ENCODE assay signal across 35 cellular contexts in genomic region chr20:63504642-63505041, GRCh38. TPM values are rescaled to one million over a fixed set of nuclear protein-coding genes. Genes with fewer than 3 reads are reported as not detected.
"Had no signal": no experiment of that assay in that cellular context is flagged by ENCODE, and none has a peak within 500 bp of the region (broad histone marks: within the 10 kb centered on the region; RNA-seq: fewer than 3 reads in every experiment).

No MANE protein-coding gene starts in this region.

- H3K9me3 Mint-ChIP-seq: activated CD4-positive, alpha-beta memory T cell treated with anti-CD3 and anti-CD28 coated beads, Interleukin-2, amount 10 ng/mL, durations not matched to agents 7 days and 5 days had no signal

- H3K27ac Mint-ChIP-seq: activated CD4-positive, alpha-beta memory T cell treated with anti-CD3 and anti-CD28 coated beads, Interleukin-2, amount 10 ng/mL, durations not matched to agents 7 days and 5 days; activated CD4-positive, alpha-beta T cell treated with anti-CD3 and anti-CD28 coated beads, Interleukin-2, amount 10 ng/mL, durations not matched to agents 7 days and 5 days; activated naive CD4-positive, alpha-beta T cell treated with anti-CD3 and anti-CD28 coated beads, Interleukin-2, amount 10 ng/mL, durations not matched to agents 7 days and 5 days; activated naive CD4-positive, alpha-beta T cell treated with anti-CD3 and anti-CD28 coated beads, Interleukin-2, amount 50 U/mL, for 72 hours; activated naive CD8-positive, alpha-beta T cell treated with anti-CD3 and anti-CD28 coated beads, Interleukin-2, amount 10 ng/mL, durations not matched to agents 7 days and 5 days; activated T-cell treated with anti-CD3 and anti-CD28 coated beads, Interleukin-2, amount 50 U/mL, for 24 hours; activated T-cell treated with anti-CD3 and anti-CD28 coated beads, Interleukin-2, amount 50 U/mL, for 72 hours; dendritic cell treated with granulocyte-macrophage colony-stimulating factor and Interleukin-4, amounts not matched to agents 40 ng/mL and 50 ng/mL, for 4 days had no signal

- H3K27me3 ChIP-seq: cardiac muscle cell had no signal

- DNase-seq: activated CD4-positive, alpha-beta memory T cell treated with anti-CD3 and anti-CD28 coated beads, Interleukin-2, amount 10 ng/mL, durations not matched to agents 7 days and 5 days; activated CD4-positive, alpha-beta T cell treated with anti-CD3 and anti-CD28 coated beads for 1 hour; activated CD4-positive, alpha-beta T cell treated with anti-CD3 and anti-CD28 coated beads for 4 hours; activated CD4-positive, alpha-beta T cell treated with anti-CD3 and anti-CD28 coated beads, Interleukin-2, amount 10 ng/mL, durations not matched to agents 7 days and 5 days; activated CD4-positive, alpha-beta T cell treated with anti-CD3 and anti-CD28 coated beads, Interleukin-2, amount 50 U/mL, for 4 hours; activated CD4-positive, CD25-positive, alpha-beta regulatory T cell; activated CD8-positive, alpha-beta memory T cell treated with anti-CD3 and anti-CD28 coated beads, Interleukin-2, amount 50 U/mL, for 48 hours; activated gamma-delta T cell; activated naive CD4-positive, alpha-beta T cell; activated naive CD4-positive, alpha-beta T cell treated with anti-CD3 and anti-CD28 coated beads, Interleukin-2, amount 10 ng/mL, durations not matched to agents 7 days and 5 days; activated naive CD8-positive, alpha-beta T cell treated with anti-CD3 and anti-CD28 coated beads, Interleukin-2, amount 10 ng/mL, durations not matched to agents 7 days and 5 days; activated T-cell treated with anti-CD3 and anti-CD28 coated beads for 4 hours; activated T-cell treated with anti-CD3 and anti-CD28 coated beads, Interleukin-2, amount 50 U/mL, for 24 hours; activated T-cell treated with anti-CD3 and anti-CD28 coated beads, Interleukin-2, amount 50 U/mL, for 72 hours; central memory CD4-positive, alpha-beta T cell; cerebellar nuclear complex; dorsolateral prefrontal cortex; effector memory CD4-positive, alpha-beta T cell; esophagus squamous epithelium; foreskin melanocyte; heart right ventricle; T-helper 2 cell had no signal

- H3K4me3 ChIP-seq: ascending aorta, breast epithelium, cardiac muscle cell, coronary artery, dorsolateral prefrontal cortex, esophagus squamous epithelium, gastroesophageal sphincter, heart right ventricle had no signal

- H3K4me1 ChIP-seq: ascending aorta had no signal

- ATAC-seq: activated naive CD4-positive, alpha-beta T cell treated with anti-CD3 and anti-CD28 coated beads, Interleukin-2, amount 50 U/mL, for 72 hours; activated T-cell treated with anti-CD3 and anti-CD28 coated beads, Interleukin-2, amount 50 U/mL, for 72 hours; gastroesophageal sphincter; heart right ventricle had no signal

- H3K36me3 Mint-ChIP-seq: activated naive CD4-positive, alpha-beta T cell treated with anti-CD3 and anti-CD28 coated beads, Interleukin-2, amount 10 ng/mL, durations not matched to agents 7 days and 5 days; activated naive CD8-positive, alpha-beta T cell treated with anti-CD3 and anti-CD28 coated beads, Interleukin-2, amount 10 ng/mL, durations not matched to agents 7 days and 5 days had no signal

- H3K27me3 Mint-ChIP-seq: brain had no signal

- H3K36me3 ChIP-seq: ascending aorta, breast epithelium, cardiac muscle cell, esophagus squamous epithelium, gastroesophageal sphincter, heart right ventricle had no signal

- H3K27ac ChIP-seq: ascending aorta, breast epithelium, cardiac muscle cell, coronary artery, dorsolateral prefrontal cortex, epithelial cell of prostate, esophagus squamous epithelium, gastroesophageal sphincter had no signal

- H3K4me3 Mint-ChIP-seq: activated CD4-positive, alpha-beta memory T cell treated with anti-CD3 and anti-CD28 coated beads, Interleukin-2, amount 10 ng/mL, durations not matched to agents 7 days and 5 days; activated CD4-positive, alpha-beta T cell treated with anti-CD3 and anti-CD28 coated beads, Interleukin-2, amount 10 ng/mL, durations not matched to agents 7 days and 5 days; activated naive CD4-positive, alpha-beta T cell treated with anti-CD3 and anti-CD28 coated beads, Interleukin-2, amount 10 ng/mL, durations not matched to agents 7 days and 5 days; activated naive CD8-positive, alpha-beta T cell treated with anti-CD3 and anti-CD28 coated beads, Interleukin-2, amount 10 ng/mL, durations not matched to agents 7 days and 5 days; activated T-cell treated with anti-CD3 and anti-CD28 coated beads, Interleukin-2, amount 50 U/mL, for 24 hours; activated T-cell treated with anti-CD3 and anti-CD28 coated beads, Interleukin-2, amount 50 U/mL, for 72 hours; dendritic cell treated with granulocyte-macrophage colony-stimulating factor and Interleukin-4, amounts not matched to agents 40 ng/mL and 50 ng/mL, for 4 days had no signal

RNA-seq across cellular contexts. Expression of gene KCNQ2, which starts 32.2 kb away (rescaled TPM):
- total RNA-seq: activated CD4-positive, alpha-beta memory T cell treated with anti-CD3 and anti-CD28 coated beads, Interleukin-2, amount 10 ng/mL, durations not matched to agents 7 days and 5 days; ascending aorta; breast epithelium; esophagus squamous epithelium; fibroblast of lung; fibroblast of villous mesenchyme; glomerular endothelial cell; T-helper 1 cell treated with Interleukin-12 subunit alpha and Interleukin-12 subunit beta and Interleukin-4 antibody, amounts not matched to agents 30 ng/mL and 1 ng/mL, for 36 hours had no signal
- polyA plus RNA-seq: fibroblast of lung had no signal

RNA-seq across cellular contexts. Expression of gene PTK6, which starts 32.5 kb away (rescaled TPM):
- total RNA-seq: ascending aorta, cardiac muscle cell, glomerular endothelial cell had no signal
- polyA plus RNA-seq: fibroblast of lung had no signal

RNA-seq across cellular contexts. Expression of gene SRMS, which starts 42.9 kb away (rescaled TPM):
- total RNA-seq: activated CD4-positive, alpha-beta memory T cell treated with anti-CD3 and anti-CD28 coated beads, Interleukin-2, amount 10 ng/mL, durations not matched to agents 7 days and 5 days; activated CD4-positive, alpha-beta T cell treated with anti-CD3 and anti-CD28 coated beads, Interleukin-2, amount 10 ng/mL, durations not matched to agents 7 days and 5 days; activated naive CD4-positive, alpha-beta T cell treated with anti-CD3 and anti-CD28 coated beads, Interleukin-2, amount 50 U/mL, for 72 hours; activated naive CD8-positive, alpha-beta T cell treated with anti-CD3 and anti-CD28 coated beads, Interleukin-2, amount 10 ng/mL, durations not matched to agents 7 days and 5 days; activated T-cell treated with anti-CD3 and anti-CD28 coated beads, Interleukin-2, amount 50 U/mL, for 72 hours; ascending aorta; cardiac muscle cell; dorsolateral prefrontal cortex; esophagus squamous epithelium; fibroblast of lung; fibroblast of villous mesenchyme; gastroesophageal sphincter; glomerular endothelial cell; heart right ventricle; T-helper 1 cell treated with Interleukin-12 subunit alpha and Interleukin-12 subunit beta and Interleukin-4 antibody, amounts not matched to agents 30 ng/mL and 1 ng/mL, for 36 hours had no signal
- polyA plus RNA-seq: cardiac muscle cell, fibroblast of lung, heart right ventricle had no signal
